ENCODE assay signal across 1 cellular context in the genomic region with DNA sequence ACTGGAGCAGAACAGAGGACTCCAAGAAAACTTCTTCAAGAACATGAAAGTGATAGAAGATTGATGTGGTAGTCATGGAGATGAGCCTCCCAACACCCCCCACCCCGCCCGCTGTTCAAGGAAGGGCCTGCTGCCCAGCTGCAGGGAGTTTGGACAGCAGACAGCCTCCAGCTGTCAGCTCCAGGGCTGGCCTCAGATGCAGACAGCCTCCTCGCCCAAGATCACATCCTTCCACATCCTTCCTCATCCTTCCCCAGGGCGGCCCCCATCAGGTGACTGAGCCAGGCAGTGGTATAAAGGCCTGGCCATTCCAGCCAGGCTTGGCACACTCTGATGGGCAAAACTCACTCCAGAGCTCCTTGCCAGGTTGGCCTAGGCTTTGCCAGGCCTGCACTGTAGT.
TF ChIP-seq lines count a peak whose summit lies in the region.

No MANE protein-coding gene starts in this region.

TF ChIP-seq in IMR-90, 13 proteins besides CTCF, POLR2A, EP300 and RAD21 (continued from another document):
- no peak for TF ChIP-seq NFE2L2 (IDR thresholded peaks at IDR 0.05; ENCODE audit: low read depth, low read length)
- no peak for TF ChIP-seq MAZ (IDR thresholded peaks at IDR 0.05; ENCODE audit: borderline replicate concordance, low read depth, low read length)
- TF ChIP-seq MAFK (IDR thresholded peaks at IDR 0.05; ENCODE audit: low read depth, low read length), result no peak
- no peak for TF ChIP-seq ELK1 (IDR thresholded peaks at IDR 0.05; ENCODE audit: borderline replicate concordance, low read depth, low read length)
- no peak for TF ChIP-seq CEBPB (IDR thresholded peaks at IDR 0.05; ENCODE audit: low read depth, low read length)
- no peak for TF ChIP-seq RCOR1 (IDR thresholded peaks at IDR 0.05; ENCODE audit: insufficient replicate concordance, low read length)
- TF ChIP-seq RFX5 (IDR thresholded peaks at IDR 0.05; ENCODE audit: low read depth, low read length), result no peak
- no peak for TF ChIP-seq FOS (IDR thresholded peaks at IDR 0.05; ENCODE audit: low read depth, low read length)
- TF ChIP-seq MXI1 (IDR thresholded peaks at IDR 0.05; ENCODE audit: borderline replicate concordance, low read depth, low read length), result no peak
- no peak for TF ChIP-seq USF2 (IDR thresholded peaks at IDR 0.05; ENCODE audit: low read depth, low read length)
- TF ChIP-seq BHLHE40 (IDR thresholded peaks at IDR 0.05; ENCODE audit: low read depth, low read length), result no peak
- TF ChIP-seq SMC3 (IDR thresholded peaks at IDR 0.05; ENCODE audit: low read depth, low read length), result no peak
